15 cellular contexts compared by ENCODE assay signal in genomic region chr14:75221797-75222196, GRCh38. TPM values are rescaled to one million over a fixed set of nuclear protein-coding genes. Genes with fewer than 3 reads are reported as not detected.
DNase-seq lines count a peak whose midpoint lies in the region; ATAC-seq and TF ChIP-seq lines count a peak whose summit lies in the region.
"Had no signal": no experiment of that assay in that cellular context is flagged by ENCODE, and none has a peak within 500 bp of the region (broad histone marks: within the 10 kb centered on the region; RNA-seq: fewer than 3 reads in every experiment).

No MANE protein-coding gene starts in this region.

- peak overlapping the region; percentile 80 for H2BK120ac ChIP-seq in mesenchymal stem cell (ENCODE audit: low read depth, low read length)

- H3K9me3 Mint-ChIP-seq in Calu3 (ENCODE audit: low read depth, unreplicated experiment), result no peaks in the 10 kb centered on the region
- H3K9me3 Mint-ChIP-seq in WTC11, result no peaks in the 10 kb centered on the region

- peak overlapping the region; percentile 74 for H4K8ac ChIP-seq in mesenchymal stem cell (ENCODE audit: low read length)

- H3K4me2 ChIP-seq in mesenchymal stem cell (ENCODE audit: low read length, poor library complexity, severe bottlenecking), result peak overlapping the region; percentile 27

- no peak overlapping the region for H3K4me3 ChIP-seq in mesenchymal stem cell (ENCODE audit: insufficient read depth in 1 of 2, low read depth in 1 of 2, low read length in 2 of 2)
- H3K4me3 ChIP-seq: coronary artery, psoas muscle, upper lobe of left lung had no signal

- H3K27me3 ChIP-seq in mesenchymal stem cell (ENCODE audit: control insufficient read depth in 1 of 2, insufficient read depth in 1 of 2, low read length in 2 of 2), result no peaks in the 10 kb centered on the region
- H3K27me3 ChIP-seq: upper lobe of left lung had no signal

- H3K9ac ChIP-seq in mesenchymal stem cell (ENCODE audit: low read length), result no peak overlapping the region

- peak overlapping the region; percentile 81 to 93 for H3K18ac ChIP-seq in mesenchymal stem cell (ENCODE audit: low read depth in 1 of 2, low read length in 2 of 2)

- BruUV-seq in Calu3 (replicated peaks; lab: Mats Ljungman, UMichigan), result TSS peak; percentile 71

- H3K27me3 Mint-ChIP-seq in Calu3 (ENCODE audit: unreplicated experiment), result no peaks in the 10 kb centered on the region
- H3K27me3 Mint-ChIP-seq in WTC11 (ENCODE audit: low read depth), result no peaks in the 10 kb centered on the region

- no peak overlapping the region for H2BK15ac ChIP-seq in mesenchymal stem cell (ENCODE audit: low read depth, poor library complexity, severe bottlenecking)

- WGBS in mesenchymal stem cell, result 69% methylated on average over 1 of the region's 2 CpGs

- H3K4me1 ChIP-seq in mesenchymal stem cell (ENCODE audit: control insufficient read depth, insufficient read depth, low read depth, low read length), result peaks cover 11% of the 10 kb centered on the region

- H2AFZ ChIP-seq in mesenchymal stem cell (ENCODE audit: low read depth, low read length), result peak overlapping the region; percentile 0

- TF ChIP-seq CTCF in Calu3 (IDR thresholded peaks at IDR 0.05; ENCODE audit: unreplicated experiment) (no peak), WTC11 (IDR thresholded peaks at IDR 0.05) (no peak)

- H3K4me3 Mint-ChIP-seq in Calu3 (ENCODE audit: low read depth, unreplicated experiment) (no peak overlapping the region), WTC11 (peak overlapping the region; percentile 13; the same call in 1 of the 2 replicates)

- H2AK5ac ChIP-seq in mesenchymal stem cell (ENCODE audit: low read length, severe bottlenecking), result peak overlapping the region; percentile 67

- H3K27ac ChIP-seq in mesenchymal stem cell (ENCODE audit: low read length, poor library complexity, severe bottlenecking), result peak overlapping the region; percentile 41
- H3K27ac ChIP-seq: coronary artery, psoas muscle had no signal

- peak overlapping the region; percentile 19 for H3K27ac Mint-ChIP-seq in Calu3 (ENCODE audit: unreplicated experiment)
- peak overlapping the region; percentile 53; the same call in 1 of the 2 replicates for H3K27ac Mint-ChIP-seq in WTC11

- H3K79me1 ChIP-seq in mesenchymal stem cell (replicated peaks; ENCODE audit: low read length, poor library complexity, severe bottlenecking), result no peaks in the 10 kb centered on the region

- peaks cover 4% of the 10 kb centered on the region for H3K36me3 Mint-ChIP-seq in Calu3 (ENCODE audit: insufficient read depth, unreplicated experiment)
- no peaks in the 10 kb centered on the region for H3K36me3 Mint-ChIP-seq in WTC11

- H3K23ac ChIP-seq in mesenchymal stem cell (ENCODE audit: low read length in 2 of 2), result no peak overlapping the region

- no peak overlapping the region for H2BK5ac ChIP-seq in mesenchymal stem cell (ENCODE audit: low read depth, low read length, poor library complexity, severe bottlenecking)

- no peaks in the 10 kb centered on the region for H3K36me3 ChIP-seq in mesenchymal stem cell (ENCODE audit: control insufficient read depth in 1 of 2, insufficient read depth in 2 of 2, low read depth in 1 of 2, low read length in 2 of 2)
- H3K36me3 ChIP-seq: upper lobe of left lung had no signal

- CTCF ChIA-PET in Calu3 (lab: Charles Lee), result interaction anchor here (1.1 to 1.4 kb wide), 3 partner anchors 21 to 38 kb away, joined by 3 to 4 read pairs (median 3); no protein-coding TSS in a partner anchor
- CTCF ChIA-PET in WTC11 (lab: Charles Lee), result interaction anchor here (1.6 to 1.8 kb wide), 2 partner anchors 17 to 80 kb away, joined by 4 to 6 read pairs; no protein-coding TSS in a partner anchor

- POLR2A ChIA-PET in WTC11 (lab: Charles Lee), result no interaction called here

- peak overlapping the region; percentile 20 to 26 for H3K4ac ChIP-seq in mesenchymal stem cell (ENCODE audit: low read depth in 1 of 2, low read length in 2 of 2)

- no peak overlapping the region for H3K14ac ChIP-seq in mesenchymal stem cell (ENCODE audit: low read length in 2 of 2)

- H3K4me1 Mint-ChIP-seq in Calu3 (ENCODE audit: low read depth, unreplicated experiment) (peaks cover 36% of the 10 kb centered on the region), WTC11 (peaks cover 33% of the 10 kb centered on the region)

- H2BK12ac ChIP-seq in mesenchymal stem cell (ENCODE audit: low read length in 2 of 2), result peak overlapping the region; percentile 57 to 87

- H4K91ac ChIP-seq in mesenchymal stem cell (ENCODE audit: low read length), result peak overlapping the region; percentile 70

- intact Hi-C loops in Calu3 (cut with micrococcal nuclease; ENCODE audit: unreplicated experiment), result no loop called here

- H3K9me3 ChIP-seq in mesenchymal stem cell (ENCODE audit: control insufficient read depth, low read length), result no peaks in the 10 kb centered on the region
- H3K9me3 ChIP-seq: psoas muscle, upper lobe of left lung had no signal

- ATAC-seq in HG02610 (IDR thresholded peaks at IDR 0.05; ENCODE audit: unreplicated experiment) (peak; percentile 6), WTC11 (peak; percentile 23), GM19035 (IDR thresholded peaks at IDR 0.05; ENCODE audit: unreplicated experiment) (no peak)

- DNase-seq in Calu3 (no peak), WTC11 (ENCODE audit: low spot score) (no peak), mesenchymal stem cell (no peak), SHP77 (lab: John Stamatoyannopoulos, UW) (no peak), NCI-H1105 (lab: John Stamatoyannopoulos, UW) (no peak)
- no peak for DNase-seq in activated effector memory CD4-positive, alpha-beta T cell treated with Interleukin-2 at 50 U/mL for 16 hours
- DNase-seq: activated CD4-positive, alpha-beta T cell treated with anti-CD3 and anti-CD28 coated beads for 1 hour; activated T-cell treated with anti-CD3 and anti-CD28 coated beads for 4 hours; NCI-H1092 treated with DMSO at 0.1 percent for 48 hours; psoas muscle; T-helper 1 cell had no signal

TF ChIP-seq in WTC11, 78 proteins besides CTCF, POLR2A, EP300 and RAD21 (continues in another document):
- TF ChIP-seq HMGXB4 (CRISPR knock-in tag; IDR thresholded peaks at IDR 0.05) (no peak), ZNF423 (CRISPR knock-in tag; IDR thresholded peaks at IDR 0.05) (no peak), ZNF425 (CRISPR knock-in tag; conservative IDR thresholded peaks at IDR 0.05) (no peak), SOX15 (CRISPR knock-in tag; IDR thresholded peaks at IDR 0.05) (no peak), NFE2L1 (CRISPR knock-in tag; IDR thresholded peaks at IDR 0.05) (no peak), TEAD1 (CRISPR knock-in tag; IDR thresholded peaks at IDR 0.05) (no peak), ZNF138 (CRISPR knock-in tag; conservative IDR thresholded peaks at IDR 0.05) (no peak), ELF4 (CRISPR knock-in tag; IDR thresholded peaks at IDR 0.05; ENCODE audit: low read depth) (no peak)

RNA-seq across cellular contexts. Expression of gene TMED10, which starts 45.4 kb away (rescaled TPM):
- total RNA-seq in Calu3 (2022) (391 and 434 TPM in 2 replicates), WTC11 (2021) (214 to 234 TPM (median 220 TPM) in 3 replicates)
- 426 TPM for polyA plus RNA-seq in mesenchymal stem cell (2013, experiment 1 of 2)
- 426 TPM for polyA plus RNA-seq in mesenchymal stem cell (2013, experiment 2 of 2)

RNA-seq across cellular contexts. Expression of gene FOS, which starts 56.8 kb away (rescaled TPM):
- total RNA-seq in Calu3 (2022) (149 and 183 TPM in 2 replicates), WTC11 (2021) (23.9 to 57.4 TPM (median 50.8 TPM) in 3 replicates)
- polyA plus RNA-seq in mesenchymal stem cell (2013, experiment 1 of 2), result 587 TPM
- polyA plus RNA-seq in mesenchymal stem cell (2013, experiment 2 of 2), result 551 TPM
